In genomic region chr5:139342423-139342723, GRCh38 we compare ENCODE assay signal across 8 cellular contexts. TPM values are rescaled to one million over a fixed set of nuclear protein-coding genes. Genes with fewer than 3 reads are reported as not detected.
DNase-seq lines count a peak whose midpoint lies in the region; ATAC-seq, FAIRE-seq and TF ChIP-seq lines count a peak whose summit lies in the region.

No MANE protein-coding gene starts in this region.

- H3K9me3 ChIP-seq in thymus (ENCODE audit: control insufficient read depth) = no peaks in the 10 kb centered on the region

- no peak for TF ChIP-seq CTCF in kidney epithelial cell (IDR thresholded peaks at IDR 0.05; ENCODE audit: insufficient read depth, low read length, poor library complexity, severe bottlenecking)

- peak overlapping the region; percentile 85 for H3K4me3 ChIP-seq in kidney epithelial cell (ENCODE audit: low read depth, low read length)
- H3K4me3 ChIP-seq in thymus (ENCODE audit: low read length) = peak overlapping the region; percentile 85

- WGBS in thymus = under 1% methylated on average over 16 of the region's 16 CpGs

- H3K36me3 ChIP-seq in kidney epithelial cell (ENCODE audit: control insufficient read depth, insufficient read depth, low read length) = no peaks in the 10 kb centered on the region
- peaks cover 7% of the 10 kb centered on the region for H3K36me3 ChIP-seq in thymus (ENCODE audit: control insufficient read depth, insufficient read depth)

- peaks cover 8% of the 10 kb centered on the region for H3K4me1 ChIP-seq in thymus (ENCODE audit: control insufficient read depth, insufficient read depth, low read length)

- H3K27me3 ChIP-seq in kidney epithelial cell (ENCODE audit: control insufficient read depth, insufficient read depth, low read length) (no peaks in the 10 kb centered on the region), thymus (ENCODE audit: control insufficient read depth, insufficient read depth) (no peaks in the 10 kb centered on the region)

- FAIRE-seq in frontal cortex (lab: Jason Lieb, UNC) = no peak

- peak; percentile 43 for TF ChIP-seq POLR2A in GM18526 (IDR thresholded peaks at IDR 0.05; ENCODE audit: extremely low read depth, insufficient read length)

- peak overlapping the region; percentile 99 for H3K27ac ChIP-seq in thymus (ENCODE audit: low read depth)

- DNase-seq in activated gamma-delta T cell treated with anti-CD3 and anti-CD28 coated beads, Interleukin-2, amount 50 U/mL, for 16 hours (ENCODE audit: low read depth) = peak; percentile 69
- no peak for DNase-seq in kidney epithelial cell (ENCODE audit: low read depth)
- no peak for DNase-seq in frontal cortex (ENCODE audit: low spot score in 2 of 2)

- ATAC-seq in HG03039 (IDR thresholded peaks at IDR 0.05; ENCODE audit: unreplicated experiment) (peak; percentile 37), GM19324 (IDR thresholded peaks at IDR 0.05; ENCODE audit: low FRiP score, unreplicated experiment) (no peak), HG03469 (IDR thresholded peaks at IDR 0.05; ENCODE audit: unreplicated experiment) (no peak)

RNA-seq across cellular contexts. Expression of gene PAIP2, which starts 0.7 kb away (rescaled TPM):
- total RNA-seq in kidney epithelial cell = 63.0 and 72.9 TPM in 2 replicates
- polyA plus RNA-seq in thymus = 155 TPM
- 113 TPM for total RNA-seq in frontal cortex

RNA-seq across cellular contexts. Expression of gene SLC23A1, which starts 40.7 kb away (rescaled TPM):
- total RNA-seq in kidney epithelial cell (not detected in 2 replicates), frontal cortex (not detected)
- 5.4 TPM for polyA plus RNA-seq in thymus

RNA-seq across cellular contexts. Expression of gene MZB1, which starts 47.3 kb away (rescaled TPM):
- not detected in 2 replicates for total RNA-seq in kidney epithelial cell
- polyA plus RNA-seq in thymus = 380 TPM
- not detected for total RNA-seq in frontal cortex

RNA-seq across cellular contexts. Expression of gene MATR3, which starts 48.8 kb away (rescaled TPM):
- 219 and 266 TPM in 2 replicates for total RNA-seq in kidney epithelial cell
- polyA plus RNA-seq in thymus = 253 TPM
- 810 TPM for total RNA-seq in frontal cortex

RNA-seq across cellular contexts. Expression of gene PROB1, which starts 52.5 kb away (rescaled TPM):
- 3.0 and 3.6 TPM in 2 replicates for total RNA-seq in kidney epithelial cell
- polyA plus RNA-seq in thymus = 1.0 TPM
- total RNA-seq in frontal cortex = under 0.01 TPM
